In the genomic region with DNA sequence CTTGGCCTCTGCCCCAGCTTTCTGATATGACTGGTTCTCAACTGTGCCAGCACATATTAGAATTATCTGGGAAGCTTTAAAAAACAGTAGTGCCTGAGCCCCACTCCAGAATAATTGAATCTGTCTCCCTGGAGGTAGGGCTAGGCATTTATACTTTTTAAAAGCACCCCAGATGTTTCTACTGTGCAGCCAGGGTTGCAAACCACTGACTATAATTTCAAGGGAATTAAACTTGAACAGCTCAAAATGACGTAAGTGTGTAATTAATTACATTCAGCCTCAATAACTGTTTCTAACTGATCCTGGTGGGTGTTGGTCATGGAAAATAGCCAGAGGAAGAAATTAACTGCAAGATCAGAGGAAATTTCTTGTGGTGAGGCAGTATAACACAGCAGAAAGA, we compare ENCODE assay signal across 1 cellular context.
TF ChIP-seq lines count a peak whose summit lies in the region.

No MANE protein-coding gene starts in this region.

TF ChIP-seq in SK-N-SH, 30 proteins besides CTCF, POLR2A, EP300 and RAD21:
- TF ChIP-seq GABPA (IDR thresholded peaks at IDR 0.05; ENCODE audit: low read depth) (no peak), TCF12 (IDR thresholded peaks at IDR 0.05) (peak; percentile 18; the same call in 1 of the 2 replicates)
